In genomic region chr15:26314577-26314976, GRCh38 we compare ENCODE assay signal across 34 cellular contexts.
"Had no signal": no experiment of that assay in that cellular context is flagged by ENCODE, and none has a peak within 500 bp of the region (broad histone marks: within the 10 kb centered on the region; RNA-seq: fewer than 3 reads in every experiment).

No MANE protein-coding gene starts in this region.

- H3K36me3 ChIP-seq: adrenal gland, cardiac muscle cell, colonic mucosa had no signal

- ATAC-seq: activated CD8-positive, alpha-beta T cell treated with anti-CD3 and anti-CD28 coated beads for 36 hours; activated naive CD4-positive, alpha-beta T cell treated with anti-CD3 and anti-CD28 coated beads, Interleukin-2, amount 50 U/mL, for 72 hours; activated T-cell treated with anti-CD3 and anti-CD28 coated beads, Interleukin-2, amount 50 U/mL, for 4 hours; activated T-cell treated with anti-CD3 and anti-CD28 coated beads, Interleukin-2, amount 50 U/mL, for 72 hours; activated T-helper 17 cell treated with anti-CD3 and anti-CD28 coated beads, Interleukin-2, amount 50 U/mL, for 72 hours had no signal

- H3K4me1 ChIP-seq: adrenal gland, colonic mucosa had no signal

- H3K4me3 ChIP-seq: adrenal gland, cardiac muscle cell, colonic mucosa had no signal

- H3K27me3 ChIP-seq: adrenal gland, cardiac muscle cell, colonic mucosa had no signal

- DNase-seq: activated B cell treated with CpG ODN at 0.5 μM for 24 hours; activated CD4-positive, alpha-beta memory T cell treated with anti-CD3 and anti-CD28 coated beads for 36 hours; activated CD4-positive, alpha-beta T cell treated with anti-CD3 and anti-CD28 coated beads for 4 hours; activated CD4-positive, alpha-beta T cell treated with anti-CD3 and anti-CD28 coated beads, Interleukin-2, amount 10 ng/mL, durations not matched to agents 24 days and 14 days; activated CD4-positive, alpha-beta T cell treated with anti-CD3 and anti-CD28 coated beads, Interleukin-2, amount 50 U/mL, for 1 hour; activated CD4-positive, alpha-beta T cell treated with anti-CD3 and anti-CD28 coated beads, Interleukin-2, amount 50 U/mL, for 4 hours; activated CD4-positive, CD25-positive, alpha-beta regulatory T cell treated with anti-CD3 and anti-CD28 coated beads, Interleukin-2, amount 50 U/mL, for 72 hours; activated CD8-positive, alpha-beta memory T cell treated with anti-CD3 and anti-CD28 coated beads, Interleukin-2, amount 50 U/mL, for 4 hours; activated CD8-positive, alpha-beta T cell treated with anti-CD3 and anti-CD28 coated beads for 36 hours; activated effector memory CD4-positive, alpha-beta T cell treated with anti-CD3 and anti-CD28 coated beads, Interleukin-2, amount 50 U/mL, for 16 hours; activated gamma-delta T cell treated with Interleukin-2 at 50 U/mL for 16 hours; activated naive CD4-positive, alpha-beta T cell; activated naive CD4-positive, alpha-beta T cell treated with anti-CD3 and anti-CD28 coated beads for 36 hours; activated naive CD4-positive, alpha-beta T cell treated with anti-CD3 and anti-CD28 coated beads, Interleukin-2, amount 50 U/mL, for 16 hours; activated naive CD8-positive, alpha-beta T cell treated with anti-CD3 and anti-CD28 coated beads for 36 hours; activated T-cell treated with anti-CD3 and anti-CD28 coated beads for 4 hours; activated T-cell treated with anti-CD3 and anti-CD28 coated beads, Interleukin-2, amount 50 U/mL, for 1 hour; activated T-cell treated with anti-CD3 and anti-CD28 coated beads, Interleukin-2, amount 50 U/mL, for 4 hours; activated T-cell treated with anti-CD3 and anti-CD28 coated beads, Interleukin-2, amount 50 U/mL, for 72 hours; adrenal gland; amniotic stem cell; aorta; caudate nucleus; cerebellar nuclear complex; colonic mucosa; T-helper 2 cell; T-helper 9 cell had no signal

- H3K27ac ChIP-seq: adrenal gland, cardiac muscle cell, colonic mucosa, VCaP had no signal

- FAIRE-seq: astrocyte, bronchial epithelial cell, TTC549 had no signal

- H3K9me3 ChIP-seq: adrenal gland, colonic mucosa had no signal
